Comparison of ENCODE assay signal across 11 cellular contexts in genomic region chr4:62816566-62816965, GRCh38.
"Had no signal": no experiment of that assay in that cellular context is flagged by ENCODE, and none has a peak within 500 bp of the region (broad histone marks: within the 10 kb centered on the region; RNA-seq: fewer than 3 reads in every experiment).

No MANE protein-coding gene starts in this region.

- ATAC-seq: esophagus mucosa, left ventricle myocardium superior, pancreas had no signal

- H3K36me3 Mint-ChIP-seq: activated naive CD8-positive, alpha-beta T cell treated with anti-CD3 and anti-CD28 coated beads, Interleukin-2, amount 10 ng/mL, durations not matched to agents 7 days and 5 days; neural progenitor cell had no signal

- DNase-seq: activated CD4-positive, CD25-positive, alpha-beta regulatory T cell; activated naive CD8-positive, alpha-beta T cell treated with anti-CD3 and anti-CD28 coated beads, Interleukin-2, amount 10 ng/mL, durations not matched to agents 7 days and 5 days; activated T-cell treated with anti-CD3 and anti-CD28 coated beads, Interleukin-2, amount 50 U/mL, for 1 hour; anterior cingulate cortex; glutamatergic neuron; left ventricle myocardium superior; stomach had no signal

- H3K27me3 Mint-ChIP-seq: activated naive CD8-positive, alpha-beta T cell treated with anti-CD3 and anti-CD28 coated beads, Interleukin-2, amount 10 ng/mL, durations not matched to agents 7 days and 5 days had no signal

- H3K4me1 Mint-ChIP-seq: activated naive CD8-positive, alpha-beta T cell treated with anti-CD3 and anti-CD28 coated beads, Interleukin-2, amount 10 ng/mL, durations not matched to agents 7 days and 5 days; neural progenitor cell had no signal

- H3K4me3 Mint-ChIP-seq: activated naive CD8-positive, alpha-beta T cell treated with anti-CD3 and anti-CD28 coated beads, Interleukin-2, amount 10 ng/mL, durations not matched to agents 7 days and 5 days; neural progenitor cell; T-helper 1 cell treated with Interleukin-12 subunit alpha and Interleukin-12 subunit beta and Interleukin-4 antibody, amounts not matched to agents 30 μg/mL and 1 μg/mL, for 36 hours had no signal

- H3K27ac Mint-ChIP-seq: activated naive CD8-positive, alpha-beta T cell treated with anti-CD3 and anti-CD28 coated beads, Interleukin-2, amount 10 ng/mL, durations not matched to agents 7 days and 5 days; neural progenitor cell; T-helper 1 cell treated with Interleukin-12 subunit alpha and Interleukin-12 subunit beta and Interleukin-4 antibody, amounts not matched to agents 30 μg/mL and 1 μg/mL, for 36 hours had no signal

- H3K9me3 Mint-ChIP-seq: neural progenitor cell; T-helper 1 cell treated with Interleukin-12 subunit alpha and Interleukin-12 subunit beta and Interleukin-4 antibody, amounts not matched to agents 30 μg/mL and 1 μg/mL, for 36 hours had no signal
